In genomic region chr3:101829066-101829830, GRCh38 we compare ENCODE assay signal across 8 cellular contexts. TPM values are rescaled to one million over a fixed set of nuclear protein-coding genes. Genes with fewer than 3 reads are reported as not detected.
DNase-seq lines count a peak whose midpoint lies in the region; ATAC-seq and TF ChIP-seq lines count a peak whose summit lies in the region.

No MANE protein-coding gene starts in this region.

- H2BK12ac ChIP-seq in mesenchymal stem cell (ENCODE audit: low read length in 2 of 2) = peak overlapping the region in 1 of 2 experiments; percentile 45

- no TSS peak for BruUV-seq in mammary epithelial cell (replicated peaks; lab: Mats Ljungman, UMichigan)

- 15% methylated on average over 8 of the region's 8 CpGs for WGBS in mammary epithelial cell (ENCODE audit: low coverage, missing lambda C conversion rate)
- 40% methylated on average over 7 of the region's 8 CpGs for WGBS in mesenchymal stem cell
- 20 to 31% (median 24%) methylated on average over 8 of the region's 8 CpGs for WGBS in stomach, 5 donors

- H3K27ac ChIP-seq in mammary epithelial cell (ENCODE audit: insufficient read depth, low read depth, low read length) = peak overlapping the region; percentile 98
- no peak overlapping the region for H3K27ac ChIP-seq in mesenchymal stem cell (ENCODE audit: low read length, poor library complexity, severe bottlenecking)
- peak overlapping the region in 4 of 5 donors; percentile 84 to 93 (median 92) for H3K27ac ChIP-seq in stomach

- no peaks in the 10 kb centered on the region for H3K36me3 ChIP-seq in mammary epithelial cell (ENCODE audit: insufficient read depth, low read length)
- H3K36me3 ChIP-seq in mesenchymal stem cell (ENCODE audit: control insufficient read depth in 1 of 2, insufficient read depth in 2 of 2, low read depth in 1 of 2, low read length in 2 of 2) = peaks cover 4 to 5% of the 10 kb centered on the region in 2 experiments
- no peaks in the 10 kb centered on the region for H3K36me3 ChIP-seq in stomach

- peak in 31 of 34 experiments; percentile 8 to 51 (median 36) for DNase-seq in T-cell
- DNase-seq in mammary epithelial cell = peak; percentile 56
- peak; percentile 77 for DNase-seq in mesenchymal stem cell
- peak; percentile 42 for DNase-seq in stomach
- no peak for DNase-seq in ecto neural progenitor cell (ENCODE audit: low spot score)
- DNase-seq in SW 1271 (lab: John Stamatoyannopoulos, UW) = no peak

- peaks cover 19% of the 10 kb centered on the region for H3K79me1 ChIP-seq in mesenchymal stem cell (replicated peaks; ENCODE audit: low read length, poor library complexity, severe bottlenecking)

- no peaks in the 10 kb centered on the region for H3K27me3 Mint-ChIP-seq in T-cell

- in situ Hi-C loops in mammary epithelial cell (cut with MboI; ENCODE audit: low sequenced_read_pairs in 2 of 2) = no loop called here

- H2BK15ac ChIP-seq in mesenchymal stem cell (ENCODE audit: low read depth, poor library complexity, severe bottlenecking) = no peak overlapping the region

- H3K9ac ChIP-seq in mammary epithelial cell (ENCODE audit: insufficient read depth, low read length) = peak overlapping the region; percentile 96
- peak overlapping the region; percentile 97 for H3K9ac ChIP-seq in mesenchymal stem cell (ENCODE audit: low read length)

- H3K4me1 Mint-ChIP-seq in T-cell = peaks cover 73 to 81% (median 79%) of the 10 kb centered on the region in 3 donors

- peak overlapping the region; percentile 98 to 99 for H3K27ac Mint-ChIP-seq in T-cell

- H4K8ac ChIP-seq in mesenchymal stem cell (ENCODE audit: low read length) = peak overlapping the region; percentile 1

- H3K23ac ChIP-seq in mesenchymal stem cell (ENCODE audit: low read length in 2 of 2) = no peak overlapping the region

- peaks cover 8% of the 10 kb centered on the region for H3K36me3 Mint-ChIP-seq in T-cell

- no peak overlapping the region for H3K18ac ChIP-seq in mesenchymal stem cell (ENCODE audit: low read depth in 1 of 2, low read length in 2 of 2)

- H3K27me3 ChIP-seq in mammary epithelial cell (ENCODE audit: insufficient read depth, low read length) = no peaks in the 10 kb centered on the region
- H3K27me3 ChIP-seq in mesenchymal stem cell (ENCODE audit: control insufficient read depth in 1 of 2, insufficient read depth in 1 of 2, low read length in 2 of 2) = no peaks in the 10 kb centered on the region
- H3K27me3 ChIP-seq in stomach = no peaks in the 10 kb centered on the region

- H4K20me1 ChIP-seq in mammary epithelial cell (ENCODE audit: insufficient read depth, low read length) = no peaks in the 10 kb centered on the region

- CTCF ChIA-PET in T-cell (lab: Charles Lee) (interaction anchor here (0.6 to 2.3 kb wide), 10 partner anchors 10 to 400 kb away, joined by 3 to 7 read pairs (median 4); partner anchors contain the start of gene NFKBIZ (in 1 of the 2)), mammary epithelial cell (lab: Charles Lee; ENCODE audit: low non-redundant PET) (no interaction called here)

- no peak overlapping the region for H2BK120ac ChIP-seq in mesenchymal stem cell (ENCODE audit: low read depth, low read length)

- H3K4me2 ChIP-seq in mammary epithelial cell (ENCODE audit: insufficient read depth, low read depth, low read length) (peak overlapping the region; percentile 71), mesenchymal stem cell (ENCODE audit: low read length, poor library complexity, severe bottlenecking) (peak overlapping the region; percentile 58)

- ATAC-seq in GM18520 (IDR thresholded peaks at IDR 0.05; ENCODE audit: unreplicated experiment) (peak; percentile 53), HG02870 (IDR thresholded peaks at IDR 0.05; ENCODE audit: unreplicated experiment) (peak; percentile 39), T-cell (replicated peaks in 1 of 4) (peak; percentile 49 to 63 (median 53))

- H3K4me3 ChIP-seq in mammary epithelial cell (replicated peaks in 1 of 3; ENCODE audit: insufficient read depth in 1 of 3, low read depth in 2 of 3, low read length in 3 of 3) = peak overlapping the region in 2 of 3 experiments; percentile 19 to 91
- peak overlapping the region; percentile 29 to 85 for H3K4me3 ChIP-seq in mesenchymal stem cell (ENCODE audit: insufficient read depth in 1 of 2, low read depth in 1 of 2, low read length in 2 of 2)
- H3K4me3 ChIP-seq in stomach = peak overlapping the region; percentile 46 to 61 (median 54)

- peaks cover 13% of the 10 kb centered on the region for H3K79me2 ChIP-seq in mammary epithelial cell (ENCODE audit: insufficient read depth, low read length)

- POLR2A ChIA-PET in T-cell (lab: Charles Lee) = interaction anchor here (0.6 to 3.9 kb wide), 10 partner anchors 10 to 145 kb away, joined by 3 to 24 read pairs (median 4); partner anchors contain the start of gene NFKBIZ (in 2 of the 2)

- intact Hi-C loops in mammary epithelial cell (cut with micrococcal nuclease) (no loop called here), stomach (cut with DNase I; ENCODE audit: low total_unique reads) (no loop called here)

- peak overlapping the region; percentile 90 to 92 (median 91) for H3K4me3 Mint-ChIP-seq in T-cell

- no peaks in the 10 kb centered on the region for H3K9me3 Mint-ChIP-seq in T-cell

- TF ChIP-seq EP300 in stomach (IDR thresholded peaks at IDR 0.05) = no peak

- no peak overlapping the region for H2AK5ac ChIP-seq in mesenchymal stem cell (ENCODE audit: low read length, severe bottlenecking)

- H3K4ac ChIP-seq in mesenchymal stem cell (ENCODE audit: low read depth in 1 of 2, low read length in 2 of 2) = no peak overlapping the region

- no peaks in the 10 kb centered on the region for H3K9me3 ChIP-seq in mammary epithelial cell (replicated peaks; ENCODE audit: insufficient read depth, low read length)
- no peaks in the 10 kb centered on the region for H3K9me3 ChIP-seq in mesenchymal stem cell (ENCODE audit: control insufficient read depth, low read length)
- H3K9me3 ChIP-seq in stomach = no peaks in the 10 kb centered on the region

- H3K4me1 ChIP-seq in mammary epithelial cell (ENCODE audit: insufficient read depth, low read length) (peaks cover 11% of the 10 kb centered on the region), mesenchymal stem cell (ENCODE audit: control insufficient read depth, insufficient read depth, low read depth, low read length) (no peaks in the 10 kb centered on the region), stomach (peaks cover 27 to 60% (median 42%) of the 10 kb centered on the region in 4 donors)

- H3K14ac ChIP-seq in mesenchymal stem cell (ENCODE audit: low read length in 2 of 2) = peak overlapping the region in 1 of 2 experiments; percentile 19

- H2AFZ ChIP-seq in mammary epithelial cell (ENCODE audit: low read depth, low read length) (peak overlapping the region; percentile 49), mesenchymal stem cell (ENCODE audit: low read depth, low read length) (no peak overlapping the region)

- H2BK5ac ChIP-seq in mesenchymal stem cell (ENCODE audit: low read depth, low read length, poor library complexity, severe bottlenecking) = no peak overlapping the region

- no peak overlapping the region for H4K91ac ChIP-seq in mesenchymal stem cell (ENCODE audit: low read length)

- dilution Hi-C loops in mammary epithelial cell (cut with HindIII; ENCODE audit: low sequenced_read_pairs) = no loop called here

- TF ChIP-seq CTCF in mammary epithelial cell (conservative IDR thresholded peaks at IDR 0.05 in 1 of 2, IDR thresholded peaks at IDR 0.05 in 1 of 2; ENCODE audit: extremely low read depth in 1 of 2, insufficient read depth in 1 of 2, low read depth in 1 of 2, low read length in 2 of 2) (no peak), stomach (IDR thresholded peaks at IDR 0.05) (no peak)

- TF ChIP-seq POLR2A in stomach (IDR thresholded peaks at IDR 0.05) = no peak

RNA-seq across cellular contexts. Expression of gene NFKBIZ, which starts 20.1 kb away (rescaled TPM):
- total RNA-seq in T-cell (100 to 1,000 TPM; 130 to 720 (median 132) TPM), mammary epithelial cell (10 to 100 TPM; 27.0 to 85.8 TPM), stomach (100 to 1,000 TPM in 2 of 5 donors, 10 to 100 TPM in 3; 37.1 to 199 (median 84.0) TPM)
- polyA plus RNA-seq in mammary epithelial cell (15.3 TPM), stomach (10 to 100 TPM; 11.5 to 21.1 (median 14.4) TPM)
- polyA minus RNA-seq in mammary epithelial cell = 32.8 TPM
- polyA plus RNA-seq in mesenchymal stem cell (2013, experiment 1 of 2) = 44.7 TPM
- polyA plus RNA-seq in mesenchymal stem cell (2013, experiment 2 of 2) = 39.9 TPM

RNA-seq across cellular contexts. Expression of gene NXPE3, which starts 50.2 kb away (rescaled TPM):
- total RNA-seq in T-cell (10 to 100 TPM; 38.0 to 44.8 (median 41.3) TPM), mammary epithelial cell (10 to 100 TPM; 19.4 to 21.5 TPM), stomach (10 to 100 TPM in 3 of 5 donors, 1 to 10 TPM in 1, under 1 TPM in 1; 0.58 to 43.2 (median 10.1) TPM)
- polyA plus RNA-seq in mammary epithelial cell (22.0 TPM), stomach (1 to 10 TPM; 2.2 to 3.7 (median 3.1) TPM)
- polyA minus RNA-seq in mammary epithelial cell = 39.1 TPM
- 25.0 TPM for polyA plus RNA-seq in mesenchymal stem cell (2013, experiment 1 of 2)
- polyA plus RNA-seq in mesenchymal stem cell (2013, experiment 2 of 2) = 25.1 TPM

Comparison
In these comparisons a context has a peak if more than half of its experiments do, and no peak if none do; other contexts are left out.
1. DNase-seq: peak in T-cell (31 of 34), mammary epithelial cell (single experiment), mesenchymal stem cell (single experiment) and stomach (single experiment); none in ecto neural progenitor cell (single experiment) and SW 1271 (0 of 2).
2. Peak in every context shown above with its lines, with median percentiles within 50 percentile points of each other: ATAC-seq and H3K4me3 ChIP-seq.